8 cellular contexts compared by ENCODE assay signal in genomic region chr3:159852821-159853505, GRCh38. TPM values are rescaled to one million over a fixed set of nuclear protein-coding genes. Genes with fewer than 3 reads are reported as not detected.
DNase-seq lines count a peak whose midpoint lies in the region; ATAC-seq, FAIRE-seq and TF ChIP-seq lines count a peak whose summit lies in the region.

No MANE protein-coding gene starts in this region.

- no peak for TF ChIP-seq RAD21 in K562 (CRISPR knock-in tag; conservative IDR thresholded peaks at IDR 0.05 in 1 of 2, IDR thresholded peaks at IDR 0.05 in 1 of 2)

- CTCF ChIA-PET in K562 (lab: Yijun Ruan, JAX; ENCODE audit: low intra/inter-chr PET ratio), result no interaction called here

- no peaks in the 10 kb centered on the region for H3K36me3 ChIP-seq in K562 (ENCODE audit: control insufficient read depth, insufficient read depth, low read length)
- H3K36me3 ChIP-seq in stomach, result no peaks in the 10 kb centered on the region

- no peak overlapping the region for H3K4me2 ChIP-seq in K562 (ENCODE audit: insufficient read depth, low read length)

- TF ChIP-seq EP300 in K562 (IDR thresholded peaks at IDR 0.05; ENCODE audit: low read length), result no peak
- no peak for TF ChIP-seq EP300 in stomach (IDR thresholded peaks at IDR 0.05)

- no peak for TF ChIP-seq CTCF in K562 (IDR thresholded peaks at IDR 0.05 in 2 of 3, conservative IDR thresholded peaks at IDR 0.05 in 1 of 3; ENCODE audit: insufficient read depth in 2 of 3, low read depth in 1 of 3, low read length in 3 of 3)
- TF ChIP-seq CTCF in stomach (IDR thresholded peaks at IDR 0.05), result no peak

- TF ChIP-seq POLR2A in K562 (conservative IDR thresholded peaks at IDR 0.05) (no peak), stomach (IDR thresholded peaks at IDR 0.05) (no peak)

- peak; percentile 32 to 61 for DNase-seq in SHP77 (lab: John Stamatoyannopoulos, UW)
- DNase-seq in SHP77 treated with DMSO at 0.1 percent for 48 hours (lab: John Stamatoyannopoulos, UW), result no peak
- DNase-seq in K562 (ENCODE audit: extremely low read depth in 1 of 4, low spot score in 3 of 4), result no peak
- peak; percentile 60 for DNase-seq in iPS-NIHi7 (ENCODE audit: extremely low spot score)
- no peak for DNase-seq in stomach

- peaks cover 4 to 11% of the 10 kb centered on the region in 2 experiments; a peak in 2 of 5 replicates for H3K27me3 ChIP-seq in K562 (ENCODE audit: control insufficient read depth in 2 of 2, insufficient read depth in 2 of 2, low read length in 2 of 2)
- no peaks in the 10 kb centered on the region for H3K27me3 ChIP-seq in stomach

- FAIRE-seq in K562 (lab: Jason Lieb, UNC), result no peak

- H3K9ac ChIP-seq in K562 (ENCODE audit: insufficient read depth in 1 of 2, low read depth in 2 of 2, low read length in 2 of 2), result no peak overlapping the region

- H2AFZ ChIP-seq in K562 (ENCODE audit: low read depth, low read length), result no peak overlapping the region

- no peak for ATAC-seq in K562
- no peak for ATAC-seq in HG03521 (IDR thresholded peaks at IDR 0.05; ENCODE audit: unreplicated experiment)
- no peak for ATAC-seq in HG02678 (IDR thresholded peaks at IDR 0.05; ENCODE audit: unreplicated experiment)
- no peak for ATAC-seq in HG02840 (IDR thresholded peaks at IDR 0.05; ENCODE audit: low FRiP score, unreplicated experiment)

- H3K79me2 ChIP-seq in K562 (ENCODE audit: control insufficient read depth, insufficient read depth, low read length), result no peaks in the 10 kb centered on the region

- in situ Hi-C loops in K562 (cut with MboI), result no loop called here

- POLR2A ChIA-PET in K562 (lab: Yijun Ruan, JAX), result interaction anchor here (0.8 to 1.1 kb wide), 2 partner anchors 9 to 14 kb away, joined by 3 read pairs; no protein-coding TSS in a partner anchor

- H4K20me1 ChIP-seq in K562 (replicated peaks; ENCODE audit: control insufficient read depth, insufficient read depth, low read length), result no peaks in the 10 kb centered on the region

- 0% methylated on average over 11 of the region's 11 CpGs for WGBS in K562 (ENCODE audit: insufficient coverage, low coverage, missing lambda C conversion rate)
- 19 to 28% (median 21%) methylated on average over 11 of the region's 11 CpGs for WGBS in stomach, 5 donors

- no TSS peak for BruUV-seq in K562 (replicated peaks; lab: Mats Ljungman, UMichigan)

- no peaks in the 10 kb centered on the region for H3K9me1 ChIP-seq in K562 (ENCODE audit: control insufficient read depth, insufficient read depth, low read length)

- H3K27ac ChIP-seq in K562 (ENCODE audit: extremely low read depth, low read depth, low read length) (no peak overlapping the region), stomach (peak overlapping the region; percentile 30 to 85 (median 77))

- H3K4me1 ChIP-seq in K562 (replicated peaks in 1 of 2; ENCODE audit: control insufficient read depth in 2 of 2, insufficient read depth in 2 of 2, low read length in 2 of 2), result no peaks in the 10 kb centered on the region
- H3K4me1 ChIP-seq in stomach, result peaks cover 10 to 64% (median 35%) of the 10 kb centered on the region in 4 donors

- H3K4me3 ChIP-seq in K562 (no peak overlapping the region), stomach (peak overlapping the region in 2 of 4 donors; percentile 24)

- intact Hi-C loops in K562 (cut with micrococcal nuclease) (no loop called here), stomach (cut with DNase I; ENCODE audit: low total_unique reads) (no loop called here)

- H3K9me3 ChIP-seq in K562 (replicated peaks; ENCODE audit: control insufficient read depth, insufficient read depth, low read depth, low read length) (no peaks in the 10 kb centered on the region), stomach (no peaks in the 10 kb centered on the region)

TF ChIP-seq in K562, 482 proteins besides CTCF, POLR2A, EP300 and RAD21:
- TF ChIP-seq ATF3 (IDR thresholded peaks at IDR 0.05), result peak; percentile 57
- no peak for TF ChIP-seq ATF3 (CRISPR knock-in tag; conservative IDR thresholded peaks at IDR 0.05)
- no peak for TF ChIP-seq ZNF512 (tag; IDR thresholded peaks at IDR 0.05)
- TF ChIP-seq CBX1 (IDR thresholded peaks at IDR 0.05; ENCODE audit: low read depth), result no peak
- TF ChIP-seq TEAD4 (IDR thresholded peaks at IDR 0.05; ENCODE audit: low read length), result no peak
- TF ChIP-seq TEAD4 (CRISPR knock-in tag; IDR thresholded peaks at IDR 0.05; ENCODE audit: borderline replicate concordance), result no peak

RNA-seq across cellular contexts. Expression of gene SCHIP1, which starts 13.3 kb away (rescaled TPM):
- not detected in 2 replicates for total RNA-seq in K562 (2011; cell fraction: chromatin; rRNA removed; ENCODE audit: low replicate concordance)
- not detected in 2 replicates for total RNA-seq in K562 (2011; cell fraction: nucleolus; rRNA removed)
- not detected in 2 replicates for total RNA-seq in K562 (2011; cell fraction: nucleoplasm; rRNA removed)
- not detected in 2 replicates for total RNA-seq in K562 (2014; rRNA removed)
- total RNA-seq in K562 (2014; rRNA removed; fragmentation: Illumina TruSeq; extraction: Trizol), result not detected in 2 replicates
- total RNA-seq in K562 (2015; rRNA removed; fragmentation: Illumina TruSeq; extraction: Trizol), result not detected in 2 replicates
- total RNA-seq in K562 (2021), result not detected in 2 replicates
- polyA plus RNA-seq in K562 (2011; rRNA removed), result not detected in 2 replicates
- not detected in 2 replicates for polyA plus RNA-seq in K562 (2011; cell fraction: cytosol; rRNA removed)
- 0.03 TPM in 1 of 2 replicates, not detected in the other for polyA plus RNA-seq in K562 (2011; cell fraction: nucleus; rRNA removed)
- not detected in 2 replicates for polyA plus RNA-seq in K562 (2012)
- polyA plus RNA-seq in K562 (2014; fragmentation: Illumina TruSeq; extraction: Trizol), result not detected in 2 replicates
- polyA plus RNA-seq in K562 (2014; fragmentation: Nextera tagmentation; extraction: Ambion mirVana), result not detected
- not detected in 2 replicates for polyA plus RNA-seq in K562 (2014; rRNA removed)
- polyA minus RNA-seq in K562 (2011; rRNA and poly(A)+ RNA removed), result not detected in 2 replicates
- not detected in 2 replicates for polyA minus RNA-seq in K562 (2011; cell fraction: cytosol; rRNA and poly(A)+ RNA removed)
- polyA minus RNA-seq in K562 (2011; cell fraction: nucleus; rRNA and poly(A)+ RNA removed), result not detected in 2 replicates
- 10 to 100 TPM in 2 of 5 donors, 1 to 10 TPM in 1, not detected in 2; 7.1 to 21.0 (median 18.7) TPM for total RNA-seq in stomach
- 1 to 10 TPM; 1.2 to 8.9 (median 1.7) TPM for polyA plus RNA-seq in stomach

Comparison
In these comparisons a context has a peak if more than half of its experiments do, and no peak if none do; other contexts are left out.
1. DNase-seq: peak in SHP77 (2 of 2) and iPS-NIHi7 (single experiment); none in SHP77 treated with DMSO at 0.1 percent for 48 hours (single experiment), K562 (0 of 4) and stomach (single experiment).